ENCODE assay signal across 33 cellular contexts in the genomic region with DNA sequence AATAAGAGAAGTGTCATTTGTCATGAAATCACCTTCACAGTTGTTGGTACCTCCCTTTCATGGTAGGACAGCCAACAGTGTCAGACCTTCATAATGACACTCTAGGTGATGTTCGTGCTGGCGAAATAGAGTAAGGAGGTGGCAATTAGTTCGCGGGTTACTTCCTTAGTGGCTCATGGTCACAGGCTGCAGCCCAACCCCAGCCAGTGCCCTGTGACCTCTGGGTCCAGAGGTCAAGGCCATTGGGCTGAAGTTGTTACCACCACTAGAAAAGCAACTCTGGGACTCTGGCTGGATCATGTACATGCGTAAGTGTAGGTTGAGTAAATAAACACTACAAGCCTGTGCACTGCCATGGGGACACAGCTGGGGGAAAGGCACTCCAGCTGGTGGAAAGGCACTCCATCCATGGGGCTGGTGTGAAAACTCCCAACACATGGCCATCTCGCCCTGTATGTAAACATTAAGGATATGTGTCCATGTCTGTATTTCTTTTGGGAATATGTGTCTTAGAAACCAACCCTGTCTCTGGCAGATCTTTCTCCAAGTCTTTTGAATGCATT.
DNase-seq lines count a peak whose midpoint lies in the region; ATAC-seq, FAIRE-seq and TF ChIP-seq lines count a peak whose summit lies in the region.
"Had no signal": no experiment of that assay in that cellular context is flagged by ENCODE, and none has a peak within 500 bp of the region (broad histone marks: within the 10 kb centered on the region; RNA-seq: fewer than 3 reads in every experiment).

No MANE protein-coding gene starts in this region.

- no peaks in the 10 kb centered on the region for H3K9me3 ChIP-seq in small intestine (ENCODE audit: control insufficient read depth, low read depth)
- H3K9me3 ChIP-seq: A549, colonic mucosa, gastroesophageal sphincter, psoas muscle had no signal

- no peak overlapping the region for H3K4me3 ChIP-seq in small intestine (ENCODE audit: low read depth in 1 of 2, low read length in 2 of 2)
- H3K4me3 ChIP-seq: A549, colonic mucosa, esophagus squamous epithelium, gastroesophageal sphincter, MG63, psoas muscle had no signal

- CTCF ChIA-PET in activated CD4-positive, alpha-beta T cell treated with anti-CD3 and anti-CD28 coated beads for 36 hours (lab: Charles Lee), result interaction anchor here (0.7 to 1.0 kb wide), 2 partner anchors 16 to 69 kb away, joined by 3 read pairs; no protein-coding TSS in a partner anchor

- WGBS in small intestine, 3 donors, result 78 to 90% (median 86%) methylated on average over 6 of the region's 6 CpGs

- TF ChIP-seq POLR2A in GM18505 (IDR thresholded peaks at IDR 0.05; ENCODE audit: borderline replicate concordance, extremely low read depth, insufficient read depth, insufficient read length), result no peak

- H3K9me3 Mint-ChIP-seq in activated CD4-positive, alpha-beta T cell treated with anti-CD3 and anti-CD28 coated beads for 36 hours (ENCODE audit: low read depth), result peaks cover 14% of the 10 kb centered on the region

- no peak overlapping the region for H3K27ac Mint-ChIP-seq in activated CD4-positive, alpha-beta T cell treated with anti-CD3 and anti-CD28 coated beads for 36 hours
- H3K27ac Mint-ChIP-seq: activated naive CD8-positive, alpha-beta T cell had no signal

- ATAC-seq in esophagus mucosa (peak; percentile 20), HG02840 (IDR thresholded peaks at IDR 0.05; ENCODE audit: low FRiP score, unreplicated experiment) (no peak), GM18505 (IDR thresholded peaks at IDR 0.05; ENCODE audit: unreplicated experiment) (no peak)
- ATAC-seq in activated CD4-positive, alpha-beta T cell treated with anti-CD3 and anti-CD28 coated beads for 36 hours, result no peak
- ATAC-seq: A549, gastroesophageal sphincter, psoas muscle, SK-N-SH treated with all-trans-retinoic acid at 6 μM for 48 hours had no signal

- POLR2A ChIA-PET in activated CD4-positive, alpha-beta T cell treated with anti-CD3 and anti-CD28 coated beads for 36 hours (lab: Charles Lee), result no interaction called here

- intact Hi-C loops in activated CD4-positive, alpha-beta T cell treated with anti-CD3 and anti-CD28 coated beads for 36 hours (cut with DNase I, micrococcal nuclease), result no loop called here

- H3K27ac ChIP-seq in small intestine (ENCODE audit: low read depth in 1 of 2, low read length in 1 of 2), result no peak overlapping the region
- H3K27ac ChIP-seq: A549, colonic mucosa, gastroesophageal sphincter, psoas muscle, RWPE1 had no signal

- DNase-seq in NCI-H2171 treated with DMSO at 0.1 percent for 48 hours (lab: John Stamatoyannopoulos, UW) (peak; percentile 15), NCI-H2171 (lab: John Stamatoyannopoulos, UW) (no peak), NCI-H2029 treated with DMSO at 0.1 percent for 48 hours (lab: John Stamatoyannopoulos, UW) (peak; percentile 36), small intestine (peak; percentile 18)
- no peak for DNase-seq in activated CD4-positive, alpha-beta T cell treated with anti-CD3 and anti-CD28 coated beads for 36 hours
- DNase-seq: activated CD4-positive, alpha-beta T cell treated with anti-CD3 and anti-CD28 coated beads for 4 hours; activated effector memory CD4-positive, alpha-beta T cell treated with Interleukin-2 at 50 U/mL for 16 hours; activated T-cell treated with anti-CD3 and anti-CD28 coated beads for 4 hours; AML-193; anterior cingulate cortex; CD8-positive, alpha-beta memory T cell; colonic mucosa; DMS79 treated with DMSO at 0.1 percent for 48 hours; esophagus squamous epithelium; hippocampal formation; KG1; left cardiac atrium; MG63; NCI-H1417 treated with DMSO at 0.1 percent for 48 hours; NCI-H82; psoas muscle; stimulated activated naive CD4-positive, alpha-beta T cell treated with Interleukin-2 at 50 U/mL for 16 hours; T-helper 2 cell had no signal

- peaks cover 26% of the 10 kb centered on the region for H3K36me3 Mint-ChIP-seq in activated CD4-positive, alpha-beta T cell treated with anti-CD3 and anti-CD28 coated beads for 36 hours (ENCODE audit: low read depth)

- no peaks in the 10 kb centered on the region for H3K27me3 Mint-ChIP-seq in activated CD4-positive, alpha-beta T cell treated with anti-CD3 and anti-CD28 coated beads for 36 hours
- H3K27me3 Mint-ChIP-seq: activated naive CD8-positive, alpha-beta T cell; CD8-positive, alpha-beta memory T cell; memory B cell had no signal

- H3K4me1 Mint-ChIP-seq in activated CD4-positive, alpha-beta T cell treated with anti-CD3 and anti-CD28 coated beads for 36 hours, result peaks cover 10% of the 10 kb centered on the region

- no peak overlapping the region for H3K4me3 Mint-ChIP-seq in activated CD4-positive, alpha-beta T cell treated with anti-CD3 and anti-CD28 coated beads for 36 hours
- H3K4me3 Mint-ChIP-seq: activated naive CD8-positive, alpha-beta T cell; CD8-positive, alpha-beta memory T cell; memory B cell had no signal

- no peak for FAIRE-seq in small intestine (lab: Jason Lieb, UNC)
- FAIRE-seq: A549, HTR-8/SVneo had no signal

- H3K27me3 ChIP-seq in small intestine (ENCODE audit: control insufficient read depth in 2 of 2, insufficient read depth in 2 of 2, low read length in 2 of 2), result no peaks in the 10 kb centered on the region
- H3K27me3 ChIP-seq: colonic mucosa, esophagus squamous epithelium, gastroesophageal sphincter, MG63 had no signal

- no peaks in the 10 kb centered on the region for H3K4me1 ChIP-seq in small intestine (ENCODE audit: control insufficient read depth in 2 of 2, insufficient read depth in 1 of 2, low read depth in 1 of 2, low read length in 1 of 2)
- H3K4me1 ChIP-seq: A549, colonic mucosa, psoas muscle had no signal

- H3K36me3 ChIP-seq in small intestine (ENCODE audit: control insufficient read depth in 2 of 2, insufficient read depth in 2 of 2, low read length in 2 of 2), result no peaks in the 10 kb centered on the region
- H3K36me3 ChIP-seq: colonic mucosa, esophagus squamous epithelium had no signal

Comparison
In these comparisons a context has a peak if more than half of its experiments do, and no peak if none do; other contexts are left out.
1. DNase-seq: peak in NCI-H2171 treated with DMSO at 0.1 percent for 48 hours (single experiment), NCI-H2029 treated with DMSO at 0.1 percent for 48 hours (single experiment) and small intestine (single experiment); none in NCI-H2171 (single experiment) and activated CD4-positive, alpha-beta T cell treated with anti-CD3 and anti-CD28 coated beads for 36 hours (single experiment).